In genomic region chr4:145498430-145498829, GRCh38 we compare ENCODE assay signal across 16 cellular contexts. TPM values are rescaled to one million over a fixed set of nuclear protein-coding genes. Genes with fewer than 3 reads are reported as not detected.
A peak's percentile ranks its signal among the peaks of the same experiment; 100 is the strongest.
DNase-seq lines count a peak whose midpoint lies in the region; ATAC-seq and TF ChIP-seq lines count a peak whose summit lies in the region.
"Had no signal": no experiment of that assay in that cellular context is flagged by ENCODE, and none has a peak within 500 bp of the region (broad histone marks: within the 10 kb centered on the region; RNA-seq: fewer than 3 reads in every experiment).

No MANE protein-coding gene starts in this region.

- TF ChIP-seq POLR2A in sigmoid colon (IDR thresholded peaks at IDR 0.05), result no peak

- H3K79me2 ChIP-seq in MM.1S (ENCODE audit: low read length), result peaks cover 44% of the 10 kb centered on the region

- H3K4me2 ChIP-seq in MM.1S (ENCODE audit: low read depth, low read length), result peak overlapping the region; percentile 22; the same call in 1 of the 2 replicates

- H3K27me3 ChIP-seq in MM.1S (replicated peaks; ENCODE audit: insufficient read depth, low read length) (no peaks in the 10 kb centered on the region), sigmoid colon (no peaks in the 10 kb centered on the region)
- H3K27me3 ChIP-seq: esophagus squamous epithelium, Peyer's patch had no signal

- no peaks in the 10 kb centered on the region for H4K20me1 ChIP-seq in MM.1S (ENCODE audit: insufficient read depth, low read length)

- H3K36me3 ChIP-seq in MM.1S (replicated peaks; ENCODE audit: insufficient read depth, low read length) (no peaks in the 10 kb centered on the region), sigmoid colon (no peaks in the 10 kb centered on the region)
- H3K36me3 ChIP-seq: esophagus squamous epithelium, Peyer's patch had no signal

- peaks cover 17% of the 10 kb centered on the region; the same call in 1 of the 2 replicates for H3F3A ChIP-seq in MM.1S (ENCODE audit: insufficient read depth, low read length)

- peaks cover 16% of the 10 kb centered on the region for H3K4me1 ChIP-seq in MM.1S (ENCODE audit: low read length)
- H3K4me1 ChIP-seq in sigmoid colon, result peaks cover 0 to 40% (median 25%) of the 10 kb centered on the region in 4 donors

- peak overlapping the region; percentile 11; the same call in 1 of the 2 replicates for H3K27ac ChIP-seq in MM.1S (ENCODE audit: low read length)
- H3K27ac ChIP-seq in sigmoid colon, result no peak overlapping the region
- H3K27ac ChIP-seq: esophagus squamous epithelium, Peyer's patch had no signal

- peak overlapping the region; percentile 16; the same call in 1 of the 2 replicates for H3K4me3 ChIP-seq in MM.1S (ENCODE audit: low read length)
- no peak overlapping the region for H3K4me3 ChIP-seq in sigmoid colon
- H3K4me3 ChIP-seq: esophagus squamous epithelium, Peyer's patch had no signal

- DNase-seq in MM.1S (peak; percentile 49), cerebellum (ENCODE audit: low spot score) (no peak), sigmoid colon (no peak), NCI-H524 (lab: John Stamatoyannopoulos, UW) (no peak)
- DNase-seq: activated CD8-positive, alpha-beta memory T cell treated with anti-CD3 and anti-CD28 coated beads for 24 hours; AML-193; DMS79 treated with DMSO at 0.1 percent for 48 hours; esophagus squamous epithelium; NCI-H2171 treated with DMSO at 0.1 percent for 48 hours; Peyer's patch; stimulated activated CD4-positive, alpha-beta T cell treated with anti-CD3 and anti-CD28 coated beads, Interleukin-4, amount 100 ng/mL, for 1 hour; T1000 had no signal

- H3K9me2 ChIP-seq in MM.1S (replicated peaks; ENCODE audit: insufficient read depth, low read length), result no peaks in the 10 kb centered on the region

- no peak overlapping the region for H2AFZ ChIP-seq in MM.1S (ENCODE audit: low read length)

- intact Hi-C loops in sigmoid colon (cut with DNase I), result no loop called here

- no peak for TF ChIP-seq CTCF in MM.1S (IDR thresholded peaks at IDR 0.05; ENCODE audit: low read length)
- TF ChIP-seq CTCF in sigmoid colon (IDR thresholded peaks at IDR 0.05), result no peak

- H3K9me3 ChIP-seq in MM.1S (replicated peaks; ENCODE audit: insufficient read depth, low read length) (no peaks in the 10 kb centered on the region), sigmoid colon (no peaks in the 10 kb centered on the region)
- H3K9me3 ChIP-seq: esophagus squamous epithelium, Peyer's patch had no signal

- TF ChIP-seq EP300 in sigmoid colon (IDR thresholded peaks at IDR 0.05), result no peak

- peak; percentile 34 for ATAC-seq in GM18861 (IDR thresholded peaks at IDR 0.05; ENCODE audit: unreplicated experiment)
- ATAC-seq in GM21528 (IDR thresholded peaks at IDR 0.05; ENCODE audit: low FRiP score, unreplicated experiment), result peak; percentile 80
- ATAC-seq in HG03045 (IDR thresholded peaks at IDR 0.05; ENCODE audit: unreplicated experiment), result peak; percentile 55
- no peak for ATAC-seq in SK-N-SH treated with all-trans-retinoic acid at 6 μM for 48 hours

- H3K9ac ChIP-seq in MM.1S (ENCODE audit: low read length), result no peak overlapping the region

TF ChIP-seq in SK-N-SH treated with all-trans-retinoic acid at 6 μM for 48 hours, 23 proteins besides CTCF, POLR2A, EP300 and RAD21:
- TF ChIP-seq TOX (CRISPR knock-in tag; IDR thresholded peaks at IDR 0.05; ENCODE audit: borderline replicate concordance), result no peak
- no peak for TF ChIP-seq ZNF565 (CRISPR knock-in tag; conservative IDR thresholded peaks at IDR 0.05; ENCODE audit: low read depth)
- TF ChIP-seq POU6F1 (CRISPR knock-in tag; IDR thresholded peaks at IDR 0.05; ENCODE audit: borderline replicate concordance, low read depth), result no peak
- TF ChIP-seq TCF4 (CRISPR knock-in tag; IDR thresholded peaks at IDR 0.05; ENCODE audit: borderline replicate concordance), result no peak
- no peak for TF ChIP-seq ESRRG (CRISPR knock-in tag; IDR thresholded peaks at IDR 0.05)

RNA-seq across cellular contexts. Expression of gene SMAD1, which starts 16.8 kb away (rescaled TPM):
- 33.7 TPM for total RNA-seq in cerebellum
- total RNA-seq in sigmoid colon, result 10 to 100 TPM; 25.8 to 45.7 (median 33.4) TPM
- polyA plus RNA-seq in sigmoid colon, result 10 to 100 TPM; 13.8 to 14.7 (median 14.1) TPM
